ENCODE assay signal across 12 cellular contexts in genomic region chr1:41823453-41823852, GRCh38.
DNase-seq lines count a peak whose midpoint lies in the region; ATAC-seq, FAIRE-seq and TF ChIP-seq lines count a peak whose summit lies in the region.
"Had no signal": no experiment of that assay in that cellular context is flagged by ENCODE, and none has a peak within 500 bp of the region (broad histone marks: within the 10 kb centered on the region; RNA-seq: fewer than 3 reads in every experiment).

No MANE protein-coding gene starts in this region.

- H3K27me3 ChIP-seq in breast epithelium: no peaks in the 10 kb centered on the region
- H3K27me3 ChIP-seq in H1 (replicated peaks in 1 of 4; ENCODE audit: control insufficient read depth in 3 of 4, extremely low read depth in 1 of 4, insufficient read depth in 3 of 4, low read length in 3 of 4): no peaks in the 10 kb centered on the region
- no peaks in the 10 kb centered on the region for H3K27me3 ChIP-seq in left lung
- H3K27me3 ChIP-seq in thyroid gland: no peaks in the 10 kb centered on the region
- H3K27me3 ChIP-seq in sigmoid colon: no peaks in the 10 kb centered on the region

- no peaks in the 10 kb centered on the region for H3K23me2 ChIP-seq in H1 (ENCODE audit: low read depth, low read length)

- H3K9ac ChIP-seq in H1 (replicated peaks in 1 of 4; ENCODE audit: extremely low read depth in 1 of 4, low read depth in 3 of 4, low read length in 3 of 4): no peak overlapping the region

- no peaks in the 10 kb centered on the region for H3K36me3 Mint-ChIP-seq in activated T-cell treated with anti-CD3 and anti-CD28 coated beads, Interleukin-2, amount 50 U/mL, for 72 hours (ENCODE audit: insufficient read depth in 2 of 2)

- no peak overlapping the region for H3K56ac ChIP-seq in H1 (replicated peaks; ENCODE audit: insufficient read length, low read depth, low read length)

- H3K23ac ChIP-seq in H1 (ENCODE audit: insufficient read length): no peak overlapping the region

- H4K20me1 ChIP-seq in H1 (replicated peaks in 1 of 2; ENCODE audit: control insufficient read depth in 1 of 2, insufficient read depth in 2 of 2, low read length in 2 of 2): no peaks in the 10 kb centered on the region

- H3K9me3 ChIP-seq in breast epithelium (no peaks in the 10 kb centered on the region), H1 (ENCODE audit: insufficient read depth in 2 of 2, low read depth in 1 of 2, low read length in 1 of 2) (no peaks in the 10 kb centered on the region), left lung (no peaks in the 10 kb centered on the region), thyroid gland (no peaks in the 10 kb centered on the region), sigmoid colon (no peaks in the 10 kb centered on the region)
- H3K9me3 ChIP-seq: A549 had no signal

- H2AFZ ChIP-seq in H1 (ENCODE audit: low read length): peak overlapping the region; percentile 63

- WGBS in H1 (ENCODE audit: extremely low coverage in 1 of 2, insufficient coverage in 1 of 2, insufficient read length in 1 of 2, insufficient replicate concordance in 2 of 2, low coverage in 1 of 2, low lambda C conversion rate in 2 of 2, missing lambda C conversion rate in 1 of 2), 2 experiments: 16% methylated on average over 4 of the region's 4 CpGs; no CpG with 5 or more reads in 1 of the 2 experiments
- 32 to 41% methylated on average over 4 of the region's 4 CpGs for WGBS in thyroid gland, 2 donors
- WGBS in sigmoid colon, 2 donors: 55 to 78% methylated on average over 4 of the region's 4 CpGs

- intact Hi-C loops in breast epithelium (cut with DNase I; ENCODE audit: low total_unique reads) (no loop called here), left lung (cut with DNase I) (no loop called here), thyroid gland (cut with DNase I) (no loop called here), sigmoid colon (cut with DNase I) (no loop called here)

- CTCF ChIA-PET in H1 (lab: Charles Lee; ENCODE audit: partially characterized antibody): interaction anchor here (3.9 kb wide), 1 partner anchor 11 kb away, joined by 15 read pairs; no protein-coding TSS in a partner anchor

- no peak overlapping the region for H4K8ac ChIP-seq in H1 (ENCODE audit: extremely low read depth, insufficient read depth, low read length)

- H2BK20ac ChIP-seq in H1 (ENCODE audit: low read length): peak overlapping the region; percentile 75; the same call in 1 of the 2 replicates

- peak; percentile 6 to 54 for DNase-seq in T47D (ENCODE audit: low read depth in 1 of 2, low spot score in 1 of 2)
- DNase-seq in breast epithelium (ENCODE audit: low spot score in 2 of 2): no peak
- peak; percentile 71 to 83 for DNase-seq in H1 (ENCODE audit: low read depth in 1 of 2, low spot score in 2 of 2)
- peak in 1 of 2 donors; percentile 49 for DNase-seq in left lung
- DNase-seq in thyroid gland: peak; percentile 71 to 75
- DNase-seq in sigmoid colon: no peak
- no peak for DNase-seq in activated T-cell treated with anti-CD3 and anti-CD28 coated beads, Interleukin-2, amount 50 U/mL, for 72 hours
- DNase-seq: NCI-H1417 treated with DMSO at 0.1 percent for 48 hours had no signal

- TF ChIP-seq POLR2A in breast epithelium (IDR thresholded peaks at IDR 0.05) (no peak), H1 (IDR thresholded peaks at IDR 0.05; ENCODE audit: control extremely low read depth in 1 of 2, low read depth in 2 of 2, low read length in 2 of 2) (no peak), thyroid gland (IDR thresholded peaks at IDR 0.05) (peak in 1 of 2 donors; percentile 13), sigmoid colon (IDR thresholded peaks at IDR 0.05) (no peak)

- H2BK12ac ChIP-seq in H1 (ENCODE audit: low read depth, low read length): 0 out of 2 replicates have a peak overlapping the region, but pooled peaks have one; percentile 35

- TF ChIP-seq EP300 in H1 (IDR thresholded peaks at IDR 0.05; ENCODE audit: borderline replicate concordance in 1 of 2, low read depth in 2 of 2, low read length in 2 of 2): peak in 1 of 2 experiments; percentile 84; a peak in 1 of 3 replicates
- TF ChIP-seq EP300 in sigmoid colon (IDR thresholded peaks at IDR 0.05): no peak

- FAIRE-seq in H1 (lab: Jason Lieb, UNC): peak; percentile 95
- FAIRE-seq: A549, bronchial epithelial cell, TTC549 had no signal

- no peaks in the 10 kb centered on the region for H3K9me3 Mint-ChIP-seq in activated T-cell treated with anti-CD3 and anti-CD28 coated beads, Interleukin-2, amount 50 U/mL, for 72 hours

- peaks cover 0 to 8% of the 10 kb centered on the region in 2 donors for H3K4me1 ChIP-seq in breast epithelium
- H3K4me1 ChIP-seq in H1 (replicated peaks in 1 of 4; ENCODE audit: control insufficient read depth in 3 of 4, insufficient read depth in 4 of 4, low read length in 3 of 4): peaks cover 3 to 12% (median 5%) of the 10 kb centered on the region in 4 experiments; a peak in 4 of 7 replicates
- H3K4me1 ChIP-seq in left lung: peaks cover 11 to 18% of the 10 kb centered on the region in 2 donors
- peaks cover 8 to 16% of the 10 kb centered on the region in 2 donors for H3K4me1 ChIP-seq in thyroid gland
- peaks cover 0 to 9% (median 6%) of the 10 kb centered on the region in 4 donors for H3K4me1 ChIP-seq in sigmoid colon
- H3K4me1 ChIP-seq: A549 had no signal

- no peaks in the 10 kb centered on the region for H3K79me1 ChIP-seq in H1 (ENCODE audit: low read depth, low read length)

- no peak overlapping the region for H4K5ac ChIP-seq in H1 (ENCODE audit: insufficient read length, low read depth, low read length)

- ATAC-seq in left lung: peak; percentile 98
- no peak for ATAC-seq in HG03457 (IDR thresholded peaks at IDR 0.05; ENCODE audit: unreplicated experiment)
- no peak for ATAC-seq in activated T-cell treated with anti-CD3 and anti-CD28 coated beads, Interleukin-2, amount 50 U/mL, for 72 hours (replicated peaks in 1 of 2)

- no peak overlapping the region for H3K27ac Mint-ChIP-seq in activated T-cell treated with anti-CD3 and anti-CD28 coated beads, Interleukin-2, amount 50 U/mL, for 72 hours

- H3K14ac ChIP-seq in H1 (ENCODE audit: insufficient read length): no peak overlapping the region

- no peak overlapping the region for H3K4ac ChIP-seq in H1 (replicated peaks; ENCODE audit: insufficient read length, low read depth, low read length)

- peak in 1 of 2 experiments; percentile 18; a peak in 1 of 4 replicates for TF ChIP-seq RAD21 in H1 (IDR thresholded peaks at IDR 0.05 in 1 of 2, conservative IDR thresholded peaks at IDR 0.05 in 1 of 2; ENCODE audit: low read depth in 2 of 2, low read length in 2 of 2)

- POLR2A ChIA-PET in H1 (lab: Charles Lee; ENCODE audit: partially characterized antibody): interaction anchor here (1.0 kb wide), 1 partner anchor 12 kb away, joined by 5 read pairs; no protein-coding TSS in a partner anchor

- H3K4me3 ChIP-seq in breast epithelium (no peak overlapping the region), H1 (ENCODE audit: extremely low read depth in 1 of 4, insufficient read depth in 2 of 4, low read depth in 3 of 4, low read length in 4 of 4) (peak overlapping the region in 2 of 4 experiments; percentile 14 to 17; a peak in 2 of 8 replicates), left lung (no peak overlapping the region), thyroid gland (replicated peaks in 1 of 3) (no peak overlapping the region), sigmoid colon (no peak overlapping the region)
- H3K4me3 ChIP-seq: A549 had no signal

- in situ Hi-C loops in T47D (cut with HindIII; ENCODE audit: low pct_unique_long_range_greater_than_20kb, low sequenced_read_pairs): no loop called here

- H3K18ac ChIP-seq in H1 (ENCODE audit: extremely low read depth, low read length): peak overlapping the region; percentile 86

- TF ChIP-seq CTCF in breast epithelium (IDR thresholded peaks at IDR 0.05) (no peak), H1 (IDR thresholded peaks at IDR 0.05; ENCODE audit: control extremely low read depth in 1 of 3, insufficient read depth in 1 of 3, low read depth in 1 of 3, low read length in 3 of 3) (no peak), left lung (IDR thresholded peaks at IDR 0.05) (no peak), thyroid gland (IDR thresholded peaks at IDR 0.05) (peak in 2 of 6 experiments; percentile 11 to 29), sigmoid colon (IDR thresholded peaks at IDR 0.05) (no peak)

- no peak overlapping the region for H2BK120ac ChIP-seq in H1 (replicated peaks; ENCODE audit: low read depth, low read length)

- peaks cover 15% of the 10 kb centered on the region for H3K4me1 Mint-ChIP-seq in activated T-cell treated with anti-CD3 and anti-CD28 coated beads, Interleukin-2, amount 50 U/mL, for 72 hours (ENCODE audit: low read depth)

- H3K79me2 ChIP-seq in H1 (ENCODE audit: control insufficient read depth in 1 of 2, insufficient read depth in 2 of 2, low read length in 2 of 2): no peaks in the 10 kb centered on the region

- no peak overlapping the region for H4K91ac ChIP-seq in H1 (replicated peaks; ENCODE audit: insufficient read length, low read length)

- no peaks in the 10 kb centered on the region for H3K27me3 Mint-ChIP-seq in activated T-cell treated with anti-CD3 and anti-CD28 coated beads, Interleukin-2, amount 50 U/mL, for 72 hours (ENCODE audit: low read depth)

- no peaks in the 10 kb centered on the region for H3K36me3 ChIP-seq in breast epithelium
- H3K36me3 ChIP-seq in H1 (ENCODE audit: control insufficient read depth in 2 of 4, insufficient read depth in 4 of 4, low read length in 3 of 4): no peaks in the 10 kb centered on the region
- no peaks in the 10 kb centered on the region for H3K36me3 ChIP-seq in left lung
- H3K36me3 ChIP-seq in thyroid gland: no peaks in the 10 kb centered on the region
- H3K36me3 ChIP-seq in sigmoid colon: no peaks in the 10 kb centered on the region

- H2BK5ac ChIP-seq in H1 (ENCODE audit: low read depth, low read length): peak overlapping the region; percentile 55; the same call in 1 of the 2 replicates

- no peak overlapping the region for H2AK5ac ChIP-seq in H1 (ENCODE audit: low read depth, low read length)

- H3K4me2 ChIP-seq in H1 (ENCODE audit: insufficient read depth in 1 of 2, low read depth in 2 of 2, low read length in 2 of 2): peak overlapping the region; percentile 11 to 29
- H3K4me2 ChIP-seq: A549 had no signal

- H2BK15ac ChIP-seq in H1 (ENCODE audit: low read length): no peak overlapping the region

- no peak overlapping the region for H3K4me3 Mint-ChIP-seq in activated T-cell treated with anti-CD3 and anti-CD28 coated beads, Interleukin-2, amount 50 U/mL, for 72 hours

- H3K27ac ChIP-seq in breast epithelium (no peak overlapping the region), H1 (ENCODE audit: low read depth, low read length) (no peak overlapping the region), left lung (peak overlapping the region in 1 of 2 donors; percentile 35), thyroid gland (peak overlapping the region; percentile 43 to 52 (median 51)), sigmoid colon (no peak overlapping the region)
- H3K27ac ChIP-seq: A549 had no signal

Comparison
In these comparisons a context has a peak if more than half of its experiments do, and no peak if none do; other contexts are left out.
1. DNase-seq: peak in T47D (2 of 2), H1 (2 of 2) and thyroid gland (2 of 2); none in breast epithelium (0 of 2), sigmoid colon (single experiment) and activated T-cell treated with anti-CD3 and anti-CD28 coated beads, Interleukin-2, amount 50 U/mL, for 72 hours (0 of 2).
2. H3K27ac ChIP-seq: peak in thyroid gland (3 of 3); none in breast epithelium (0 of 2), H1 (single experiment) and sigmoid colon (0 of 4).